Comparison of ENCODE assay signal across 8 cellular contexts in the genomic region with DNA sequence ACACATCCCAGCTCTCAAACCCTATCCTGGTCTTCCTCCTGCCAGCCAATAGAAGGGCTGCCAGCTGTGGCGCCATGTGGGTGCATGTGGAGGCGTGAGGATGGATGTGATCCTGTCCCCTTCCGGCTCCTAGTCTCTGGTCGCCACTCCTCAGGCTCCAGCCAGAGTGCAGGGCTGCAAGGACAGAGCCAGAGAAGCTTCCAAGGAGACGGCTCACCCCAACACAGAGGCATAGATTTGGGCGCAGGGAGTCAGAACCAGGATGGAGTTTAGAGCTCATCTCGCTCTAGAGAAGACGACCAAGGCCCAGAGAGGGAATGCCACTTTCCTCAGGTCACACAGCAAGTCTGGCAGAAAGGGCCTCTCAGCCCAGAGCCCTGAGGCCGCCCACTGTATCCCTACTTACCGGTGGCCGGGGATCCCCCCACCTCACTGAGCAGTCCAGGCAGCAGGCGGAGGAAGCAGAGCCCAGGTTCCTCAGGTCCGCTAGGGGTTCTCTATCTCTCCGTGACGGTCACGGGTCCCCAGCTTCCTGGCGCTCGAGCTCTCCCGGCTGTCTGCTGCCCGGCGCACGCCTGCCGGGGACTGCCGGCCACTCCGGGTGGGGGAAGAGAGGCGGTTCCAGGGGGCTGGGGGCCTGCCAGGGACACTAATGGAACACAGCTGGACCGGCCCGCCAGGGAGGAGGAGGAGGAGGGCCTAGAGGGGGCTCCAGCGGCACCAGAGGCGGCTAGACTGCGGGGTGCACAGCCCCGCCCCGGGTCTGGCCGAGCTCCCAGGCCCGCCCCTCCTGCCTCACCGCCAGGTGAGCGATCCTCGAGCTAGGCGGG. TPM values are rescaled to one million over a fixed set of nuclear protein-coding genes. Genes with fewer than 3 reads are reported as not detected.
DNase-seq lines count a peak whose midpoint lies in the region; ATAC-seq and TF ChIP-seq lines count a peak whose summit lies in the region.

COL16A1 (minus strand) TSS at position 587 of the 830 bp plus-strand sequence. CDS start 1,824 bp downstream, outside the sequence.

- H3K9me3 Mint-ChIP-seq in nephron = no peaks in the 10 kb centered on the region

- H3K9me3 ChIP-seq in ES-I3 (ENCODE audit: control insufficient read depth, insufficient read depth, low read length) = no peaks in the 10 kb centered on the region
- H3K9me3 ChIP-seq in SK-N-MC (ENCODE audit: low read depth, low read length) = no peaks in the 10 kb centered on the region
- no peaks in the 10 kb centered on the region for H3K9me3 ChIP-seq in gastroesophageal sphincter

- DNase-seq in SK-N-MC (ENCODE audit: low read depth, low spot score) (no peak), dermis blood vessel endothelial cell (no peak), NCI-H2107 treated with DMSO at 0.1 percent for 48 hours (lab: John Stamatoyannopoulos, UW; ENCODE audit: unreplicated experiment) (no peak)
- no peak for DNase-seq in activated effector memory CD4-positive, alpha-beta T cell treated with Interleukin-2 at 50 U/mL for 16 hours

- no peaks in the 10 kb centered on the region for H3K36me3 ChIP-seq in ES-I3 (ENCODE audit: insufficient read depth, low read length)
- peaks cover 31% of the 10 kb centered on the region for H3K36me3 ChIP-seq in SK-N-MC (ENCODE audit: insufficient read depth, low read length)
- peaks cover 0 to 12% of the 10 kb centered on the region in 2 donors for H3K36me3 ChIP-seq in gastroesophageal sphincter

- no CpG with 5 or more reads among the region's 39 CpGs for WGBS in gastroesophageal sphincter (ENCODE audit: low coverage in 1 of 2), 2 donors

- TF ChIP-seq CTCF in gastroesophageal sphincter (IDR thresholded peaks at IDR 0.05) = peak in 2 of 4 experiments; percentile 13 to 23
- no peak for TF ChIP-seq CTCF in nephron (IDR thresholded peaks at IDR 0.05; ENCODE audit: unreplicated experiment in 3 of 3)

- H3K9ac ChIP-seq in ES-I3 (ENCODE audit: low read depth, low read length) = peak within 1 kb of the TSS; percentile 55
- peak within 1 kb of the TSS; percentile 85 for H3K9ac ChIP-seq in SK-N-MC (ENCODE audit: insufficient read length)

- H3K27ac Mint-ChIP-seq in nephron = peak within 1 kb of the TSS; percentile 89 to 97 (median 97)

- peaks cover 4% of the 10 kb centered on the region for H3K36me3 Mint-ChIP-seq in nephron (ENCODE audit: low read depth)

- H3K4me1 ChIP-seq in ES-I3 (ENCODE audit: insufficient read depth, low read length) (peaks cover 33% of the 10 kb centered on the region), gastroesophageal sphincter (peaks cover 7 to 71% (median 50%) of the 10 kb centered on the region in 3 donors)

- TF ChIP-seq POLR2A in gastroesophageal sphincter (IDR thresholded peaks at IDR 0.05) = peak; percentile 55

- no peak for TF ChIP-seq EP300 in gastroesophageal sphincter (IDR thresholded peaks at IDR 0.05)

- peaks cover under 1% of the 10 kb centered on the region for H3K27me3 Mint-ChIP-seq in nephron (ENCODE audit: low read depth)

- peaks cover 81% of the 10 kb centered on the region for H3K4me1 Mint-ChIP-seq in nephron

- H3K4me3 ChIP-seq in SK-N-MC (peak within 1 kb of the TSS; percentile 85), gastroesophageal sphincter (peak within 1 kb of the TSS; percentile 32 to 57)

- H3K4me3 Mint-ChIP-seq in nephron = peak within 1 kb of the TSS; percentile 81 to 93 (median 90)

- ATAC-seq in gastroesophageal sphincter (peak; percentile 75), GM19397 (IDR thresholded peaks at IDR 0.05; ENCODE audit: unreplicated experiment) (no peak)

- H3K27me3 ChIP-seq in gastroesophageal sphincter = no peaks in the 10 kb centered on the region

- peak within 1 kb of the TSS; percentile 99 for H3K27ac ChIP-seq in SK-N-MC
- peak within 1 kb of the TSS; percentile 44 to 92 (median 88) for H3K27ac ChIP-seq in gastroesophageal sphincter

RNA-seq across cellular contexts. Expression of gene COL16A1, which starts in this region (rescaled TPM):
- total RNA-seq in gastroesophageal sphincter = 100 to 1,000 TPM in 3 of 4 donors, 10 to 100 TPM in 1; 67.2 to 169 (median 149) TPM
- total RNA-seq in dermis blood vessel endothelial cell = 0.51 and 0.65 TPM in 2 replicates

Comparison
In these comparisons a context has a peak if more than half of its experiments do, and no peak if none do; other contexts are left out.
1. RNA of gene COL16A1 (total RNA-seq): 67.2 to 169 TPM in gastroesophageal sphincter; 0.51 to 0.65 TPM in dermis blood vessel endothelial cell; every median in the first group is over 10 times any median in the second.